In genomic region chr20:51924509-51924908, GRCh38 we compare ENCODE assay signal across 11 cellular contexts.
"Had no signal": no experiment of that assay in that cellular context is flagged by ENCODE, and none has a peak within 500 bp of the region (broad histone marks: within the 10 kb centered on the region; RNA-seq: fewer than 3 reads in every experiment).

No MANE protein-coding gene starts in this region.

- H2AFZ ChIP-seq: GM23248, GM23338 had no signal

- H3K4me1 ChIP-seq: HAP-1 had no signal

- H3K36me3 ChIP-seq: HAP-1 had no signal

- H3K9me3 ChIP-seq: HAP-1 had no signal

- H3K27ac ChIP-seq: GM23248 had no signal

- H3K9ac ChIP-seq: GM23248 had no signal

- H3K4me3 ChIP-seq: GM23248, GM23338, HAP-1 had no signal

- H3K4me2 ChIP-seq: GM23338 had no signal

- ATAC-seq: GM23338, HCT116 had no signal

- FAIRE-seq: H1, H54 had no signal

- DNase-seq: GM23248, GOT3, H7, H9, HCEC 1CT, HFFc6 had no signal
